In the genomic region with DNA sequence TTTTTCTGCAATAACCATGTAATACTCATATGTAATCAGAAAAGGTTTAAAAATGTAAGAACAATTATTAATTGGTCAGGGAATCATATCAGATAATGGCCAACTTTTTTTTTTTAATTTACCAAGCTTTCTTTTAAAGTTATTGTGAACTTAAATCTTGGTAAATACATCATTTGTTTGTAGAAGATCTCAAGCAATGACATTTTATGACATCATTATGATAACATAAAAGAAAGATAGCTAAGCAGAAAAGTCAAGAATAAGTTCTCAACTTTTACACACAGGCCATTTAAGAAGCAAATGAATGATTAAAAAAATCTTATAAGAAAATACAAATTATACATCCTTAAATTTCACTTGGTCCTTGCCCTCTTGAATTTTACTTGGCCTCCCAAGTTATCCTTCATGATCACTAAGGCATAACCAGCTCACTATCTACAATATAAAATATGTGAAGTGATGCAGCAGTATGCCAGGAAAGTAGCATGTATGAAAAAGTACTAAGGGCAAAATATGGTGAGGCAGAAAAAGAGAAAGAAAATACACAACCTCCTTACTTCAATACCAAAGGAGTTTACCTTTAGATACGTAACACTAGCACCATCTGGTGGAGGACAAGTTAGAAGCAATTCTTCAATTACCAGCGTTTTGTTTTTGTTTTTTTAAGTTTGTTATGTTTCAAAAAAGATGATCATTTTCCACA, we compare ENCODE assay signal across 9 cellular contexts.
DNase-seq lines count a peak whose midpoint lies in the region; ATAC-seq and TF ChIP-seq lines count a peak whose summit lies in the region.
"Had no signal": no experiment of that assay in that cellular context is flagged by ENCODE, and none has a peak within 500 bp of the region (broad histone marks: within the 10 kb centered on the region; RNA-seq: fewer than 3 reads in every experiment).

No MANE protein-coding gene starts in this region.

- intact Hi-C loops in CD4-positive, alpha-beta T cell (cut with DNase I, micrococcal nuclease), result loop anchor here (1.0 to 10.0 kb wide), 4 partner anchors 36 to 1450 kb away; no protein-coding TSS in a partner anchor
- intact Hi-C loops in ascending aorta (cut with DNase I), result loop anchor here (1.0 to 5.0 kb wide), 4 partner anchors 62 to 513 kb away; no protein-coding TSS in a partner anchor

- no peaks in the 10 kb centered on the region for H3K27me3 ChIP-seq in CD4-positive, alpha-beta T cell (ENCODE audit: control insufficient read depth, insufficient read depth, low read length)
- H3K27me3 ChIP-seq in ascending aorta (no peaks in the 10 kb centered on the region), thoracic aorta (replicated peaks; ENCODE audit: insufficient read depth) (no peaks in the 10 kb centered on the region)

- no peak for DNase-seq in CD4-positive, alpha-beta T cell
- DNase-seq in H4 (ENCODE audit: low spot score) (peak; percentile 70), NCI-H2196 (lab: John Stamatoyannopoulos, UW; ENCODE audit: unreplicated experiment) (peak; percentile 84), ascending aorta (ENCODE audit: low spot score in 2 of 2) (no peak), inferior parietal cortex (ENCODE audit: extremely low spot score) (peak; percentile 83), thoracic aorta (ENCODE audit: low spot score) (no peak)

- peaks cover 6% of the 10 kb centered on the region for H3K4me1 Mint-ChIP-seq in CD4-positive, alpha-beta T cell (ENCODE audit: low read depth)

- H3K9me3 ChIP-seq in CD4-positive, alpha-beta T cell (ENCODE audit: control insufficient read depth, low read length), result no peaks in the 10 kb centered on the region
- no peaks in the 10 kb centered on the region for H3K9me3 ChIP-seq in ascending aorta
- H3K9me3 ChIP-seq in thoracic aorta, result no peaks in the 10 kb centered on the region

- CTCF ChIA-PET in CD4-positive, alpha-beta T cell (lab: Charles Lee), result interaction anchor here (1.2 to 4.3 kb wide), 2 partner anchors 513 to 1450 kb away, joined by 3 to 19 read pairs; no protein-coding TSS in a partner anchor

- peak; percentile 78 for TF ChIP-seq CTCF in CD4-positive, alpha-beta T cell (IDR thresholded peaks at IDR 0.05)
- peak; percentile 70 to 87 (median 75) for TF ChIP-seq CTCF in ascending aorta (IDR thresholded peaks at IDR 0.05)
- TF ChIP-seq CTCF in thoracic aorta (IDR thresholded peaks at IDR 0.05), result peak; percentile 69

- H3K36me3 ChIP-seq in ascending aorta, result no peaks in the 10 kb centered on the region
- no peaks in the 10 kb centered on the region for H3K36me3 ChIP-seq in thoracic aorta

- no peaks in the 10 kb centered on the region for H3K9me3 Mint-ChIP-seq in CD4-positive, alpha-beta T cell
- H3K9me3 Mint-ChIP-seq: natural killer cell treated with Interleukin-12 subunit alpha and Interleukin-12 subunit beta and Interleukin-15 and Interleukin-18, amount 100 ng/mL, for 72 hours had no signal

- H3K27me3 Mint-ChIP-seq in CD4-positive, alpha-beta T cell, result no peaks in the 10 kb centered on the region
- H3K27me3 Mint-ChIP-seq: natural killer cell treated with Interleukin-12 subunit alpha and Interleukin-12 subunit beta and Interleukin-15 and Interleukin-18, amount 100 ng/mL, for 72 hours had no signal

- H3K4me1 ChIP-seq in ascending aorta (no peaks in the 10 kb centered on the region), thoracic aorta (ENCODE audit: control insufficient read depth in 1 of 2, low read depth in 2 of 2) (no peaks in the 10 kb centered on the region)

- H3K36me3 Mint-ChIP-seq in CD4-positive, alpha-beta T cell (ENCODE audit: low read depth), result peaks cover 5% of the 10 kb centered on the region
- H3K36me3 Mint-ChIP-seq: natural killer cell treated with Interleukin-12 subunit alpha and Interleukin-12 subunit beta and Interleukin-15 and Interleukin-18, amount 100 ng/mL, for 72 hours had no signal

- no peak for ATAC-seq in CD4-positive, alpha-beta T cell (ENCODE audit: poor library complexity)
- ATAC-seq in thoracic aorta (ENCODE audit: insufficient number of reproducible peaks, low FRiP score, low read depth), result no peak
- ATAC-seq in GM18505 (IDR thresholded peaks at IDR 0.05; ENCODE audit: unreplicated experiment), result no peak
- ATAC-seq in HG03457 (IDR thresholded peaks at IDR 0.05; ENCODE audit: unreplicated experiment), result no peak

- no peak overlapping the region for H3K4me3 ChIP-seq in ascending aorta
- H3K4me3 ChIP-seq in thoracic aorta, result no peak overlapping the region

- TF ChIP-seq POLR2A in GM18505 (IDR thresholded peaks at IDR 0.05; ENCODE audit: borderline replicate concordance, extremely low read depth, insufficient read depth, insufficient read length), result no peak

- no peak overlapping the region for H3K27ac ChIP-seq in CD4-positive, alpha-beta T cell (ENCODE audit: low read depth, low read length)
- H3K27ac ChIP-seq in ascending aorta, result no peak overlapping the region
- no peak overlapping the region for H3K27ac ChIP-seq in thoracic aorta

- POLR2A ChIA-PET in CD4-positive, alpha-beta T cell (lab: Charles Lee), result interaction anchor here (0.9 kb wide), 1 partner anchor 24 kb away, joined by 4 read pairs; no protein-coding TSS in a partner anchor

- no peak overlapping the region for H3K27ac Mint-ChIP-seq in CD4-positive, alpha-beta T cell

- H3K4me3 Mint-ChIP-seq in CD4-positive, alpha-beta T cell, result no peak overlapping the region
- H3K4me3 Mint-ChIP-seq: natural killer cell treated with Interleukin-12 subunit alpha and Interleukin-12 subunit beta and Interleukin-15 and Interleukin-18, amount 100 ng/mL, for 72 hours had no signal

Comparison
In these comparisons a context has a peak if more than half of its experiments do, and no peak if none do; other contexts are left out.
1. DNase-seq: peak in H4 (single experiment), NCI-H2196 (single experiment) and inferior parietal cortex (single experiment); none in CD4-positive, alpha-beta T cell (0 of 10), ascending aorta (0 of 2) and thoracic aorta (single experiment).
2. Peak in every context shown above with its lines, with median percentiles within 50 percentile points of each other: CTCF ChIP-seq.